In the genomic region with DNA sequence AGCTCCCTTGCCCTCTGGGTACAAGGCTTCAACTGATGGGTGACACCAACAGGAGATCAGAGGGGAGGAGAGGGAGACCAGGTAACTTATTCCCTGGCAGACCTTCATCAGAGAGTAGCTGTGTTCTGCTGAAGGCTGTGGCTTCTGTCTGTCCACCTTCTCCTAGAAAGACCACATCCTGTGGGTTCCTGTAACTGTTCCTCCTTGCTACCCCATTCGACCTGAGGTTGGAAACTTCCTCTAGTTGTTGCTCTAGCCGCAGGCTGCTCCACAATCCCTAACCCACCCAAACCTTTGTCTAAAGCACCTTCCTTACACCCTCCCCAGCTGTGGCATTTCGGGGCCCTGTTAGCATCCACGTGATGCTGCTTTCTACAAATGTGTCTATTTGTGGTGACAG, we compare ENCODE assay signal across 13 cellular contexts.
A peak's percentile ranks its signal among the peaks of the same experiment; 100 is the strongest.
DNase-seq lines count a peak whose midpoint lies in the region; ATAC-seq and TF ChIP-seq lines count a peak whose summit lies in the region.
"Had no signal": no experiment of that assay in that cellular context is flagged by ENCODE, and none has a peak within 500 bp of the region (broad histone marks: within the 10 kb centered on the region; RNA-seq: fewer than 3 reads in every experiment).

No MANE protein-coding gene starts in this region.

- H3K4me2 ChIP-seq in Loucy (ENCODE audit: low read depth, low read length, poor library complexity, severe bottlenecking): peak overlapping the region; percentile 84

- H3K36me3 ChIP-seq in Loucy (ENCODE audit: insufficient read depth, low read length): no peaks in the 10 kb centered on the region
- H3K36me3 ChIP-seq: breast epithelium had no signal

- H3K27me3 Mint-ChIP-seq in activated CD8-positive, alpha-beta memory T cell treated with anti-CD3 and anti-CD28 coated beads, Interleukin-2, amount 10 ng/mL, durations not matched to agents 7 days and 5 days: no peaks in the 10 kb centered on the region
- no peaks in the 10 kb centered on the region for H3K27me3 Mint-ChIP-seq in activated T-helper 1 cell treated with anti-CD3 and anti-CD28 coated beads, Interleukin-12 subunit alpha, Interleukin-12 subunit beta, Interleukin-2, Interleukin-4 antibody, amounts not matched to agents 30 ng/mL and 10 ng/mL and 1 ng/mL, durations not matched to agents 14 hours and 24 hours and 36 hours (ENCODE audit: insufficient read depth)
- H3K27me3 Mint-ChIP-seq in stimulated activated naive CD8-positive, alpha-beta T cell treated with anti-CD3 and anti-CD28 coated beads, Interleukin-15, Interleukin-2, amounts not matched to agents 100 ng/mL and 50 ng/mL, for 24 hours: peaks cover 19% of the 10 kb centered on the region
- peaks cover 14% of the 10 kb centered on the region for H3K27me3 Mint-ChIP-seq in progenitor cell of endocrine pancreas

- WGBS in right cardiac atrium: 69% methylated on average over 4 of the region's 4 CpGs

- peak overlapping the region; percentile 68 for H3K4me3 Mint-ChIP-seq in activated CD8-positive, alpha-beta memory T cell treated with anti-CD3 and anti-CD28 coated beads, Interleukin-2, amount 10 ng/mL, durations not matched to agents 7 days and 5 days
- H3K4me3 Mint-ChIP-seq in activated T-helper 1 cell treated with anti-CD3 and anti-CD28 coated beads, Interleukin-12 subunit alpha, Interleukin-12 subunit beta, Interleukin-2, Interleukin-4 antibody, amounts not matched to agents 30 ng/mL and 10 ng/mL and 1 ng/mL, durations not matched to agents 14 hours and 24 hours and 36 hours: peak overlapping the region; percentile 81
- H3K4me3 Mint-ChIP-seq in stimulated activated naive CD8-positive, alpha-beta T cell treated with anti-CD3 and anti-CD28 coated beads, Interleukin-15, Interleukin-2, amounts not matched to agents 100 ng/mL and 50 ng/mL, for 24 hours: peak overlapping the region; percentile 50
- H3K4me3 Mint-ChIP-seq in progenitor cell of endocrine pancreas (ENCODE audit: low read depth): no peak overlapping the region
- H3K4me3 Mint-ChIP-seq: activated T-cell treated with anti-CD3 and anti-CD28 coated beads, Interleukin-2, amount 50 U/mL, for 4 hours; nephron had no signal

- peaks cover 28% of the 10 kb centered on the region for H3K36me3 Mint-ChIP-seq in activated CD8-positive, alpha-beta memory T cell treated with anti-CD3 and anti-CD28 coated beads, Interleukin-2, amount 10 ng/mL, durations not matched to agents 7 days and 5 days
- peaks cover 25% of the 10 kb centered on the region for H3K36me3 Mint-ChIP-seq in activated T-helper 1 cell treated with anti-CD3 and anti-CD28 coated beads, Interleukin-12 subunit alpha, Interleukin-12 subunit beta, Interleukin-2, Interleukin-4 antibody, amounts not matched to agents 30 ng/mL and 10 ng/mL and 1 ng/mL, durations not matched to agents 14 hours and 24 hours and 36 hours (ENCODE audit: low read depth)
- no peaks in the 10 kb centered on the region for H3K36me3 Mint-ChIP-seq in stimulated activated naive CD8-positive, alpha-beta T cell treated with anti-CD3 and anti-CD28 coated beads, Interleukin-15, Interleukin-2, amounts not matched to agents 100 ng/mL and 50 ng/mL, for 24 hours (ENCODE audit: low read depth)
- H3K36me3 Mint-ChIP-seq in progenitor cell of endocrine pancreas (ENCODE audit: insufficient read depth): no peaks in the 10 kb centered on the region

- H3F3A ChIP-seq in Loucy (ENCODE audit: low read depth): 0 out of 2 replicates have a peak, but pooled peaks cover 4% of the 10 kb centered on the region

- H3K4me1 Mint-ChIP-seq in activated CD8-positive, alpha-beta memory T cell treated with anti-CD3 and anti-CD28 coated beads, Interleukin-2, amount 10 ng/mL, durations not matched to agents 7 days and 5 days: peaks cover 95% of the 10 kb centered on the region
- H3K4me1 Mint-ChIP-seq in activated T-helper 1 cell treated with anti-CD3 and anti-CD28 coated beads, Interleukin-12 subunit alpha, Interleukin-12 subunit beta, Interleukin-2, Interleukin-4 antibody, amounts not matched to agents 30 ng/mL and 10 ng/mL and 1 ng/mL, durations not matched to agents 14 hours and 24 hours and 36 hours (ENCODE audit: low read depth): peaks cover 95% of the 10 kb centered on the region
- peaks cover 49% of the 10 kb centered on the region for H3K4me1 Mint-ChIP-seq in stimulated activated naive CD8-positive, alpha-beta T cell treated with anti-CD3 and anti-CD28 coated beads, Interleukin-15, Interleukin-2, amounts not matched to agents 100 ng/mL and 50 ng/mL, for 24 hours (ENCODE audit: low read depth)
- peaks cover 4% of the 10 kb centered on the region for H3K4me1 Mint-ChIP-seq in progenitor cell of endocrine pancreas (ENCODE audit: low read depth)

- H3K27ac ChIP-seq in right cardiac atrium (ENCODE audit: low read length): no peak overlapping the region
- H3K27ac ChIP-seq: breast epithelium had no signal

- TF ChIP-seq CTCF in Loucy (conservative IDR thresholded peaks at IDR 0.05; ENCODE audit: low read length): no peak
- TF ChIP-seq CTCF in progenitor cell of endocrine pancreas (IDR thresholded peaks at IDR 0.05; ENCODE audit: unreplicated experiment): no peak

- peak; percentile 89 for DNase-seq in activated CD8-positive, alpha-beta memory T cell treated with anti-CD3 and anti-CD28 coated beads, Interleukin-2, amount 10 ng/mL, durations not matched to agents 7 days and 5 days
- no peak for DNase-seq in activated CD8-positive, alpha-beta memory T cell treated with anti-CD3 and anti-CD28 coated beads for 24 hours
- peak; percentile 55 for DNase-seq in activated T-helper 1 cell treated with anti-CD3 and anti-CD28 coated beads, Interleukin-12 subunit alpha, Interleukin-12 subunit beta, Interleukin-2, Interleukin-4 antibody, amounts not matched to agents 30 ng/mL and 10 ng/mL and 1 ng/mL, durations not matched to agents 14 hours and 24 hours and 36 hours (ENCODE audit: low spot score)
- DNase-seq in right cardiac atrium (no peak), progenitor cell of endocrine pancreas (ENCODE audit: low spot score, unreplicated experiment) (no peak)
- DNase-seq: activated T-cell treated with anti-CD3 and anti-CD28 coated beads, Interleukin-2, amount 50 U/mL, for 4 hours; NCI-H2171 treated with DMSO at 0.1 percent for 48 hours; trophoblast cell had no signal

- peak; percentile 68 for ATAC-seq in activated CD8-positive, alpha-beta memory T cell treated with anti-CD3 and anti-CD28 coated beads, Interleukin-2, amount 10 ng/mL, durations not matched to agents 7 days and 5 days
- ATAC-seq in GM19035 (IDR thresholded peaks at IDR 0.05; ENCODE audit: unreplicated experiment) (no peak), right cardiac atrium (no peak)

- no peaks in the 10 kb centered on the region for H3K79me2 ChIP-seq in Loucy (ENCODE audit: insufficient read depth, low read length)

- H2AFZ ChIP-seq in Loucy (ENCODE audit: low read length): no peak overlapping the region

- CTCF ChIA-PET in activated CD8-positive, alpha-beta memory T cell treated with anti-CD3 and anti-CD28 coated beads, Interleukin-2, amount 10 ng/mL, durations not matched to agents 7 days and 5 days (lab: Charles Lee): interaction anchor here (1.0 to 4.8 kb wide), 12 partner anchors 10 to 465 kb away, joined by 3 to 29 read pairs (median 8); no protein-coding TSS in a partner anchor

- no peaks in the 10 kb centered on the region for H3K9me3 Mint-ChIP-seq in activated CD8-positive, alpha-beta memory T cell treated with anti-CD3 and anti-CD28 coated beads, Interleukin-2, amount 10 ng/mL, durations not matched to agents 7 days and 5 days (ENCODE audit: low read depth)
- H3K9me3 Mint-ChIP-seq in activated T-helper 1 cell treated with anti-CD3 and anti-CD28 coated beads, Interleukin-12 subunit alpha, Interleukin-12 subunit beta, Interleukin-2, Interleukin-4 antibody, amounts not matched to agents 30 ng/mL and 10 ng/mL and 1 ng/mL, durations not matched to agents 14 hours and 24 hours and 36 hours: no peaks in the 10 kb centered on the region
- H3K9me3 Mint-ChIP-seq in stimulated activated naive CD8-positive, alpha-beta T cell treated with anti-CD3 and anti-CD28 coated beads, Interleukin-15, Interleukin-2, amounts not matched to agents 100 ng/mL and 50 ng/mL, for 24 hours: no peaks in the 10 kb centered on the region
- H3K9me3 Mint-ChIP-seq in progenitor cell of endocrine pancreas (ENCODE audit: low read depth): no peaks in the 10 kb centered on the region
- H3K9me3 Mint-ChIP-seq: activated T-cell treated with anti-CD3 and anti-CD28 coated beads, Interleukin-2, amount 50 U/mL, for 4 hours; nephron had no signal

- H3K4me1 ChIP-seq in Loucy (ENCODE audit: insufficient read depth, low read length, poor library complexity, severe bottlenecking) (peaks cover 82% of the 10 kb centered on the region), right cardiac atrium (ENCODE audit: control insufficient read depth, insufficient read depth, low read length) (no peaks in the 10 kb centered on the region)
- H3K4me1 ChIP-seq: breast epithelium had no signal

- peak overlapping the region; percentile 34 for H3K9ac ChIP-seq in Loucy (ENCODE audit: low read depth, low read length, poor library complexity, severe bottlenecking)

- no peaks in the 10 kb centered on the region for H4K20me1 ChIP-seq in Loucy (ENCODE audit: insufficient read depth, low read length, poor library complexity, severe bottlenecking)

- H3K9me2 ChIP-seq in Loucy (replicated peaks; ENCODE audit: low read depth, low read length): no peaks in the 10 kb centered on the region

- no peaks in the 10 kb centered on the region for H3K27me3 ChIP-seq in Loucy (ENCODE audit: insufficient read depth, low read length, poor library complexity, severe bottlenecking)
- H3K27me3 ChIP-seq in right cardiac atrium (ENCODE audit: control insufficient read depth, insufficient read depth): no peaks in the 10 kb centered on the region
- H3K27me3 ChIP-seq: breast epithelium had no signal

- intact Hi-C loops in activated T-helper 1 cell treated with anti-CD3 and anti-CD28 coated beads, Interleukin-12 subunit alpha, Interleukin-12 subunit beta, Interleukin-2, Interleukin-4 antibody, amounts not matched to agents 30 ng/mL and 10 ng/mL and 1 ng/mL, durations not matched to agents 14 hours and 24 hours and 36 hours (cut with micrococcal nuclease): loop anchor here (5.0 kb wide), 2 partner anchors 38 to 468 kb away; no protein-coding TSS in a partner anchor
- intact Hi-C loops in right cardiac atrium (cut with DNase I): no loop called here

- peak overlapping the region; percentile 58 for H3K4me3 ChIP-seq in Loucy (ENCODE audit: low read length, poor library complexity, severe bottlenecking)
- no peak overlapping the region for H3K4me3 ChIP-seq in right cardiac atrium (ENCODE audit: low read length)
- H3K4me3 ChIP-seq: breast epithelium had no signal

- H3K9me3 ChIP-seq in Loucy (ENCODE audit: insufficient read depth, low read depth, low read length) (no peaks in the 10 kb centered on the region), right cardiac atrium (ENCODE audit: control insufficient read depth, low read length) (no peaks in the 10 kb centered on the region)
- H3K9me3 ChIP-seq: breast epithelium had no signal

- peak overlapping the region; percentile 86 for H3K27ac Mint-ChIP-seq in activated CD8-positive, alpha-beta memory T cell treated with anti-CD3 and anti-CD28 coated beads, Interleukin-2, amount 10 ng/mL, durations not matched to agents 7 days and 5 days
- H3K27ac Mint-ChIP-seq in activated T-helper 1 cell treated with anti-CD3 and anti-CD28 coated beads, Interleukin-12 subunit alpha, Interleukin-12 subunit beta, Interleukin-2, Interleukin-4 antibody, amounts not matched to agents 30 ng/mL and 10 ng/mL and 1 ng/mL, durations not matched to agents 14 hours and 24 hours and 36 hours: peak overlapping the region; percentile 88
- H3K27ac Mint-ChIP-seq in stimulated activated naive CD8-positive, alpha-beta T cell treated with anti-CD3 and anti-CD28 coated beads, Interleukin-15, Interleukin-2, amounts not matched to agents 100 ng/mL and 50 ng/mL, for 24 hours: peak overlapping the region; percentile 43
- no peak overlapping the region for H3K27ac Mint-ChIP-seq in progenitor cell of endocrine pancreas

Comparison
In these comparisons a context has a peak if more than half of its experiments do, and no peak if none do; other contexts are left out.
1. DNase-seq: peak in activated CD8-positive, alpha-beta memory T cell treated with anti-CD3 and anti-CD28 coated beads, Interleukin-2, amount 10 ng/mL, durations not matched to agents 7 days and 5 days (single experiment) and activated T-helper 1 cell treated with anti-CD3 and anti-CD28 coated beads, Interleukin-12 subunit alpha, Interleukin-12 subunit beta, Interleukin-2, Interleukin-4 antibody, amounts not matched to agents 30 ng/mL and 10 ng/mL and 1 ng/mL, durations not matched to agents 14 hours and 24 hours and 36 hours (single experiment); none in activated CD8-positive, alpha-beta memory T cell treated with anti-CD3 and anti-CD28 coated beads for 24 hours (single experiment), right cardiac atrium (0 of 3) and progenitor cell of endocrine pancreas (single experiment).